8 cellular contexts compared by ENCODE assay signal in genomic region chr5:131795879-131796792, GRCh38. TPM values are rescaled to one million over a fixed set of nuclear protein-coding genes. Genes with fewer than 3 reads are reported as not detected.
DNase-seq lines count a peak whose midpoint lies in the region; ATAC-seq and TF ChIP-seq lines count a peak whose summit lies in the region.

No MANE protein-coding gene starts in this region.

- H3K4me1 Mint-ChIP-seq in activated T-helper 1 cell treated with anti-CD3 and anti-CD28 coated beads, Interleukin-12 subunit alpha, Interleukin-12 subunit beta, Interleukin-2, Interleukin-4 antibody, amounts not matched to agents 30 ng/mL and 10 ng/mL and 1 ng/mL, durations not matched to agents 14 hours and 24 hours and 36 hours (ENCODE audit: low read depth): peaks cover 24% of the 10 kb centered on the region
- peaks cover 21 to 25% of the 10 kb centered on the region in 2 donors for H3K4me1 Mint-ChIP-seq in natural killer cell treated with Interleukin-12 subunit alpha and Interleukin-12 subunit beta and Interleukin-15 and Interleukin-18, amount 100 ng/mL, for 72 hours (ENCODE audit: low read depth in 2 of 2)

- peak overlapping the region; percentile 93 for H3K27ac Mint-ChIP-seq in activated T-helper 1 cell treated with anti-CD3 and anti-CD28 coated beads, Interleukin-12 subunit alpha, Interleukin-12 subunit beta, Interleukin-2, Interleukin-4 antibody, amounts not matched to agents 30 ng/mL and 10 ng/mL and 1 ng/mL, durations not matched to agents 14 hours and 24 hours and 36 hours
- H3K27ac Mint-ChIP-seq in natural killer cell treated with Interleukin-12 subunit alpha and Interleukin-12 subunit beta and Interleukin-15 and Interleukin-18, amount 100 ng/mL, for 72 hours: peak overlapping the region; percentile 86 to 94

- H3K36me3 Mint-ChIP-seq in activated T-helper 1 cell treated with anti-CD3 and anti-CD28 coated beads, Interleukin-12 subunit alpha, Interleukin-12 subunit beta, Interleukin-2, Interleukin-4 antibody, amounts not matched to agents 30 ng/mL and 10 ng/mL and 1 ng/mL, durations not matched to agents 14 hours and 24 hours and 36 hours (ENCODE audit: low read depth): peaks cover 18% of the 10 kb centered on the region
- no peaks in the 10 kb centered on the region for H3K36me3 Mint-ChIP-seq in natural killer cell treated with Interleukin-12 subunit alpha and Interleukin-12 subunit beta and Interleukin-15 and Interleukin-18, amount 100 ng/mL, for 72 hours

- peak overlapping the region; percentile 97 for H3K4me3 Mint-ChIP-seq in activated T-helper 1 cell treated with anti-CD3 and anti-CD28 coated beads, Interleukin-12 subunit alpha, Interleukin-12 subunit beta, Interleukin-2, Interleukin-4 antibody, amounts not matched to agents 30 ng/mL and 10 ng/mL and 1 ng/mL, durations not matched to agents 14 hours and 24 hours and 36 hours
- H3K4me3 Mint-ChIP-seq in natural killer cell treated with Interleukin-12 subunit alpha and Interleukin-12 subunit beta and Interleukin-15 and Interleukin-18, amount 100 ng/mL, for 72 hours: peak overlapping the region; percentile 97

- peak overlapping the region; percentile 82 for H3K4me3 ChIP-seq in fibroblast of pulmonary artery (replicated peaks; ENCODE audit: low read depth, low read length)

- no peak for TF ChIP-seq CTCF in fibroblast of pulmonary artery (IDR thresholded peaks at IDR 0.05; ENCODE audit: low read length, missing control alignments)

- intact Hi-C loops in activated T-helper 1 cell treated with anti-CD3 and anti-CD28 coated beads, Interleukin-12 subunit alpha, Interleukin-12 subunit beta, Interleukin-2, Interleukin-4 antibody, amounts not matched to agents 30 ng/mL and 10 ng/mL and 1 ng/mL, durations not matched to agents 14 hours and 24 hours and 36 hours (cut with micrococcal nuclease): loop anchor here (1.0 to 10.0 kb wide), 8 partner anchors 201 to 1166 kb away; partner anchors contain the start of gene AFF4

- DNase-seq in SHP77 (lab: John Stamatoyannopoulos, UW): peak; percentile 34 to 43
- DNase-seq in SHP77 treated with DMSO at 0.1 percent for 48 hours (lab: John Stamatoyannopoulos, UW): no peak
- DNase-seq in NCI-H2196 treated with DMSO at 0.1 percent for 48 hours (lab: John Stamatoyannopoulos, UW; ENCODE audit: unreplicated experiment): peak; percentile 9
- DNase-seq in activated T-helper 1 cell treated with anti-CD3 and anti-CD28 coated beads, Interleukin-12 subunit alpha, Interleukin-12 subunit beta, Interleukin-2, Interleukin-4 antibody, amounts not matched to agents 30 ng/mL and 10 ng/mL and 1 ng/mL, durations not matched to agents 14 hours and 24 hours and 36 hours (ENCODE audit: low spot score): peak; percentile 27
- DNase-seq in fibroblast of pulmonary artery (ENCODE audit: low read depth): peak; percentile 53
- peak; percentile 62 for DNase-seq in natural killer cell treated with Interleukin-12 subunit alpha and Interleukin-12 subunit beta and Interleukin-15 and Interleukin-18, amount 100 ng/mL, for 72 hours (ENCODE audit: low spot score)
- DNase-seq in superior temporal gyrus (ENCODE audit: extremely low spot score): peak; percentile 65

- H3K27me3 Mint-ChIP-seq in activated T-helper 1 cell treated with anti-CD3 and anti-CD28 coated beads, Interleukin-12 subunit alpha, Interleukin-12 subunit beta, Interleukin-2, Interleukin-4 antibody, amounts not matched to agents 30 ng/mL and 10 ng/mL and 1 ng/mL, durations not matched to agents 14 hours and 24 hours and 36 hours (ENCODE audit: insufficient read depth): no peaks in the 10 kb centered on the region
- H3K27me3 Mint-ChIP-seq in natural killer cell treated with Interleukin-12 subunit alpha and Interleukin-12 subunit beta and Interleukin-15 and Interleukin-18, amount 100 ng/mL, for 72 hours: no peaks in the 10 kb centered on the region

- no peaks in the 10 kb centered on the region for H3K9me3 Mint-ChIP-seq in activated T-helper 1 cell treated with anti-CD3 and anti-CD28 coated beads, Interleukin-12 subunit alpha, Interleukin-12 subunit beta, Interleukin-2, Interleukin-4 antibody, amounts not matched to agents 30 ng/mL and 10 ng/mL and 1 ng/mL, durations not matched to agents 14 hours and 24 hours and 36 hours
- no peaks in the 10 kb centered on the region for H3K9me3 Mint-ChIP-seq in natural killer cell treated with Interleukin-12 subunit alpha and Interleukin-12 subunit beta and Interleukin-15 and Interleukin-18, amount 100 ng/mL, for 72 hours

- peak; percentile 8 for ATAC-seq in HG02763 (IDR thresholded peaks at IDR 0.05; ENCODE audit: unreplicated experiment)
- ATAC-seq in natural killer cell treated with Interleukin-12 subunit alpha and Interleukin-12 subunit beta and Interleukin-15 and Interleukin-18, amount 100 ng/mL, for 72 hours: peak; percentile 11 to 38

RNA-seq across cellular contexts. Expression of gene FNIP1, which starts 0.7 kb away (rescaled TPM):
- 18.8 and 19.0 TPM in 2 replicates for total RNA-seq in activated T-helper 1 cell treated with anti-CD3 and anti-CD28 coated beads, Interleukin-12 subunit alpha, Interleukin-12 subunit beta, Interleukin-2, Interleukin-4 antibody, amounts not matched to agents 30 ng/mL and 10 ng/mL and 1 ng/mL, durations not matched to agents 14 hours and 24 hours and 36 hours
- 10 to 100 TPM; 27.5 to 27.7 TPM for total RNA-seq in natural killer cell treated with Interleukin-12 subunit alpha and Interleukin-12 subunit beta and Interleukin-15 and Interleukin-18, amount 100 ng/mL, for 72 hours
